1 cellular context compared by ENCODE assay signal in the genomic region with DNA sequence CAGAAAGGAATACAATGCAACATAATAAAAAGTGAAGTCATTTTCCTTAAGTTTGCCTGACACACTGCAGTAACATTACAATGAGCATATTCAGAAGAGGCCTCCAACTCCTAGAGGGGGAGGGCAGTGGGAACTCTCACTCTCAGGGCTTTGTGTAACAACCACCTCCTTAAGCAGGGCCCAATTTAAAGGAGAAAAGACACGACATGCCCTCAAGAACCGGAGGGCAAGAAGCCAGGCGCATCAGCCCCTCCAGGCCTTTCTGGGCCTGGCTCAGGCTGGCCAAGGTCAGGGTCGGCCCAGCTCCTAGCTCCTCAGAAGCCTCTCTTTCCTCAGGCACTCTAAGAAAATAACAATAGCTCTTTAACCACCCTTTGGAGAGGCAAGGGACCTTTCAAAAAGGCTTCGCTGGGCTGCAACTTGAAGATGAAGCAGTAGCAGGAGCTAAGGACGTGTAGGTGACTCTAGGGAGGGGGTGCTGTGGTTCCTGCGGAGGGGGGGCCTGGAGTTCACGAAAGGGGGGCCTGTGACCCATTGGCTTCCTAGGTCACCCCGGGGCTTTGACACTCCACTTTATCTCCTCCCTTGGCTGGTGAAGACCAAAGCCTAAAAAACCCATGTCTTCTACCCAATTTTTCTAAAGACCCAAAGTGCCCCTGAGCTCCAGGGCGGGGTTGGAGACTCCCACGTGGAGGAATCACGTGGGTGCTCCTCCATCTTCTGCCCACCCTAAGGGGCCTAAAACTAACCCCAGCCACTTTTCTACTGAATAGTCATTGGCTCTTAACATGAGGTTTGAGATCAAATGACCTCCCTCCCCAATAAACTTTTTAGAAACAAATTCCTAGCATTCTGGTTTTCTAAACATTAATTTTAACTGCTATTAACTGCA.
TF ChIP-seq lines count a peak whose summit lies in the region.

No MANE protein-coding gene starts in this region.

TF ChIP-seq in K562, 482 proteins besides CTCF, POLR2A, EP300 and RAD21 (continued from another document):
- TF ChIP-seq, protein P1, sequence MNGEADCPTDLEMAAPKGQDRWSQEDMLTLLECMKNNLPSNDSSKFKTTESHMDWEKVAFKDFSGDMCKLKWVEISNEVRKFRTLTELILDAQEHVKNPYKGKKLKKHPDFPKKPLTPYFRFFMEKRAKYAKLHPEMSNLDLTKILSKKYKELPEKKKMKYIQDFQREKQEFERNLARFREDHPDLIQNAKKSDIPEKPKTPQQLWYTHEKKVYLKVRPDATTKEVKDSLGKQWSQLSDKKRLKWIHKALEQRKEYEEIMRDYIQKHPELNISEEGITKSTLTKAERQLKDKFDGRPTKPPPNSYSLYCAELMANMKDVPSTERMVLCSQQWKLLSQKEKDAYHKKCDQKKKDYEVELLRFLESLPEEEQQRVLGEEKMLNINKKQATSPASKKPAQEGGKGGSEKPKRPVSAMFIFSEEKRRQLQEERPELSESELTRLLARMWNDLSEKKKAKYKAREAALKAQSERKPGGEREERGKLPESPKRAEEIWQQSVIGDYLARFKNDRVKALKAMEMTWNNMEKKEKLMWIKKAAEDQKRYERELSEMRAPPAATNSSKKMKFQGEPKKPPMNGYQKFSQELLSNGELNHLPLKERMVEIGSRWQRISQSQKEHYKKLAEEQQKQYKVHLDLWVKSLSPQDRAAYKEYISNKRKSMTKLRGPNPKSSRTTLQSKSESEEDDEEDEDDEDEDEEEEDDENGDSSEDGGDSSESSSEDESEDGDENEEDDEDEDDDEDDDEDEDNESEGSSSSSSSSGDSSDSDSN (IDR thresholded peaks at IDR 0.05; ENCODE audit: borderline replicate concordance in 1 of 2, low read depth in 2 of 2, low read length in 2 of 2) = no peak
- 0 out of 2 replicates have a peak, but pooled peaks have one; percentile 27 for TF ChIP-seq XRCC5 (IDR thresholded peaks at IDR 0.05; ENCODE audit: low read depth, low read length)
- TF ChIP-seq, protein P2, sequence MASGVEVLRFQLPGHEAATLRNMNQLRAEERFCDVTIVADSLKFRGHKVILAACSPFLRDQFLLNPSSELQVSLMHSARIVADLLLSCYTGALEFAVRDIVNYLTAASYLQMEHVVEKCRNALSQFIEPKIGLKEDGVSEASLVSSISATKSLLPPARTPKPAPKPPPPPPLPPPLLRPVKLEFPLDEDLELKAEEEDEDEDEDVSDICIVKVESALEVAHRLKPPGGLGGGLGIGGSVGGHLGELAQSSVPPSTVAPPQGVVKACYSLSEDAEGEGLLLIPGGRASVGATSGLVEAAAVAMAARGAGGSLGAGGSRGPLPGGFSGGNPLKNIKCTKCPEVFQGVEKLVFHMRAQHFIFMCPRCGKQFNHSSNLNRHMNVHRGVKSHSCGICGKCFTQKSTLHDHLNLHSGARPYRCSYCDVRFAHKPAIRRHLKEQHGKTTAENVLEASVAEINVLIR (CRISPR knock-in tag; IDR thresholded peaks at IDR 0.05) = no peak
- no peak for TF ChIP-seq SMC3 (conservative IDR thresholded peaks at IDR 0.05; ENCODE audit: insufficient read depth, low read depth, low read length)
- no peak for TF ChIP-seq MTA1 (IDR thresholded peaks at IDR 0.05; ENCODE audit: borderline replicate concordance)
- TF ChIP-seq GTF2F1 (IDR thresholded peaks at IDR 0.05; ENCODE audit: low read depth, low read length) = no peak
